In genomic region chr3:108297636-108298035, GRCh38 we compare ENCODE assay signal across 1 cellular context.
TF ChIP-seq lines count a peak whose summit lies in the region.

No MANE protein-coding gene starts in this region.

TF ChIP-seq in HepG2, 621 proteins besides CTCF, POLR2A, EP300 and RAD21:
- TF ChIP-seq, protein P1, sequence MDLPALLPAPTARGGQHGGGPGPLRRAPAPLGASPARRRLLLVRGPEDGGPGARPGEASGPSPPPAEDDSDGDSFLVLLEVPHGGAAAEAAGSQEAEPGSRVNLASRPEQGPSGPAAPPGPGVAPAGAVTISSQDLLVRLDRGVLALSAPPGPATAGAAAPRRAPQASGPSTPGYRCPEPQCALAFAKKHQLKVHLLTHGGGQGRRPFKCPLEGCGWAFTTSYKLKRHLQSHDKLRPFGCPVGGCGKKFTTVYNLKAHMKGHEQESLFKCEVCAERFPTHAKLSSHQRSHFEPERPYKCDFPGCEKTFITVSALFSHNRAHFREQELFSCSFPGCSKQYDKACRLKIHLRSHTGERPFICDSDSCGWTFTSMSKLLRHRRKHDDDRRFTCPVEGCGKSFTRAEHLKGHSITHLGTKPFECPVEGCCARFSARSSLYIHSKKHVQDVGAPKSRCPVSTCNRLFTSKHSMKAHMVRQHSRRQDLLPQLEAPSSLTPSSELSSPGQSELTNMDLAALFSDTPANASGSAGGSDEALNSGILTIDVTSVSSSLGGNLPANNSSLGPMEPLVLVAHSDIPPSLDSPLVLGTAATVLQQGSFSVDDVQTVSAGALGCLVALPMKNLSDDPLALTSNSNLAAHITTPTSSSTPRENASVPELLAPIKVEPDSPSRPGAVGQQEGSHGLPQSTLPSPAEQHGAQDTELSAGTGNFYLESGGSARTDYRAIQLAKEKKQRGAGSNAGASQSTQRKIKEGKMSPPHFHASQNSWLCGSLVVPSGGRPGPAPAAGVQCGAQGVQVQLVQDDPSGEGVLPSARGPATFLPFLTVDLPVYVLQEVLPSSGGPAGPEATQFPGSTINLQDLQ (CRISPR knock-in tag; IDR thresholded peaks at IDR 0.05), result no peak
- TF ChIP-seq SOX13 (IDR thresholded peaks at IDR 0.05) (no peak), SOX13 (CRISPR knock-in tag; conservative IDR thresholded peaks at IDR 0.05 in 1 of 2, IDR thresholded peaks at IDR 0.05 in 1 of 2) (no peak), ZNF446 (CRISPR knock-in tag; IDR thresholded peaks at IDR 0.05) (no peak), ZNF34 (CRISPR knock-in tag; IDR thresholded peaks at IDR 0.05; ENCODE audit: borderline replicate concordance) (no peak), MBNL3 (CRISPR knock-in tag; conservative IDR thresholded peaks at IDR 0.05) (no peak), FOXO4 (CRISPR knock-in tag; conservative IDR thresholded peaks at IDR 0.05) (no peak), ZNF564 (CRISPR knock-in tag; IDR thresholded peaks at IDR 0.05) (no peak)
- TF ChIP-seq, protein P2, sequence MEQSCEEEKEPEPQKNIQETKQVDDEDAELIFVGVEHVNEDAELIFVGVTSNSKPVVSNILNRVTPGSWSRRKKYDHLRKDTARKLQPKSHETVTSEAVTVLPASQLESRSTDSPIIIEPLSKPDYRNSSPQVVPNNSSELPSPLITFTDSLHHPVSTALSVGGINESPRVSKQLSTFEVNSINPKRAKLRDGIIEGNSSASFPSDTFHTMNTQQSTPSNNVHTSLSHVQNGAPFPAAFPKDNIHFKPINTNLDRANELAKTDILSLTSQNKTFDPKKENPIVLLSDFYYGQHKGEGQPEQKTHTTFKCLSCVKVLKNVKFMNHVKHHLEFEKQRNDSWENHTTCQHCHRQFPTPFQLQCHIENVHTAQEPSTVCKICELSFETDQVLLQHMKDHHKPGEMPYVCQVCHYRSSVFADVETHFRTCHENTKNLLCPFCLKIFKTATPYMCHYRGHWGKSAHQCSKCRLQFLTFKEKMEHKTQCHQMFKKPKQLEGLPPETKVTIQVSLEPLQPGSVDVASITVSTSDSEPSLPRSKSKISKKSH (CRISPR knock-in tag; IDR thresholded peaks at IDR 0.05; ENCODE audit: borderline replicate concordance), result no peak
- TF ChIP-seq, protein P3, sequence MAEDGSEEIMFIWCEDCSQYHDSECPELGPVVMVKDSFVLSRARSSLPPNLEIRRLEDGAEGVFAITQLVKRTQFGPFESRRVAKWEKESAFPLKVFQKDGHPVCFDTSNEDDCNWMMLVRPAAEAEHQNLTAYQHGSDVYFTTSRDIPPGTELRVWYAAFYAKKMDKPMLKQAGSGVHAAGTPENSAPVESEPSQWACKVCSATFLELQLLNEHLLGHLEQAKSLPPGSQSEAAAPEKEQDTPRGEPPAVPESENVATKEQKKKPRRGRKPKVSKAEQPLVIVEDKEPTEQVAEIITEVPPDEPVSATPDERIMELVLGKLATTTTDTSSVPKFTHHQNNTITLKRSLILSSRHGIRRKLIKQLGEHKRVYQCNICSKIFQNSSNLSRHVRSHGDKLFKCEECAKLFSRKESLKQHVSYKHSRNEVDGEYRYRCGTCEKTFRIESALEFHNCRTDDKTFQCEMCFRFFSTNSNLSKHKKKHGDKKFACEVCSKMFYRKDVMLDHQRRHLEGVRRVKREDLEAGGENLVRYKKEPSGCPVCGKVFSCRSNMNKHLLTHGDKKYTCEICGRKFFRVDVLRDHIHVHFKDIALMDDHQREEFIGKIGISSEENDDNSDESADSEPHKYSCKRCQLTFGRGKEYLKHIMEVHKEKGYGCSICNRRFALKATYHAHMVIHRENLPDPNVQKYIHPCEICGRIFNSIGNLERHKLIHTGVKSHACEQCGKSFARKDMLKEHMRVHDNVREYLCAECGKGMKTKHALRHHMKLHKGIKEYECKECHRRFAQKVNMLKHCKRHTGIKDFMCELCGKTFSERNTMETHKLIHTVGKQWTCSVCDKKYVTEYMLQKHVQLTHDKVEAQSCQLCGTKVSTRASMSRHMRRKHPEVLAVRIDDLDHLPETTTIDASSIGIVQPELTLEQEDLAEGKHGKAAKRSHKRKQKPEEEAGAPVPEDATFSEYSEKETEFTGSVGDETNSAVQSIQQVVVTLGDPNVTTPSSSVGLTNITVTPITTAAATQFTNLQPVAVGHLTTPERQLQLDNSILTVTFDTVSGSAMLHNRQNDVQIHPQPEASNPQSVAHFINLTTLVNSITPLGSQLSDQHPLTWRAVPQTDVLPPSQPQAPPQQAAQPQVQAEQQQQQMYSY (CRISPR knock-in tag; IDR thresholded peaks at IDR 0.05), result no peak
- TF ChIP-seq, protein P4, sequence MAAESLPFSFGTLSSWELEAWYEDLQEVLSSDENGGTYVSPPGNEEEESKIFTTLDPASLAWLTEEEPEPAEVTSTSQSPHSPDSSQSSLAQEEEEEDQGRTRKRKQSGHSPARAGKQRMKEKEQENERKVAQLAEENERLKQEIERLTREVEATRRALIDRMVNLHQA (CRISPR knock-in tag; IDR thresholded peaks at IDR 0.05), result no peak
